ENCODE assay signal across 22 cellular contexts in the genomic region with DNA sequence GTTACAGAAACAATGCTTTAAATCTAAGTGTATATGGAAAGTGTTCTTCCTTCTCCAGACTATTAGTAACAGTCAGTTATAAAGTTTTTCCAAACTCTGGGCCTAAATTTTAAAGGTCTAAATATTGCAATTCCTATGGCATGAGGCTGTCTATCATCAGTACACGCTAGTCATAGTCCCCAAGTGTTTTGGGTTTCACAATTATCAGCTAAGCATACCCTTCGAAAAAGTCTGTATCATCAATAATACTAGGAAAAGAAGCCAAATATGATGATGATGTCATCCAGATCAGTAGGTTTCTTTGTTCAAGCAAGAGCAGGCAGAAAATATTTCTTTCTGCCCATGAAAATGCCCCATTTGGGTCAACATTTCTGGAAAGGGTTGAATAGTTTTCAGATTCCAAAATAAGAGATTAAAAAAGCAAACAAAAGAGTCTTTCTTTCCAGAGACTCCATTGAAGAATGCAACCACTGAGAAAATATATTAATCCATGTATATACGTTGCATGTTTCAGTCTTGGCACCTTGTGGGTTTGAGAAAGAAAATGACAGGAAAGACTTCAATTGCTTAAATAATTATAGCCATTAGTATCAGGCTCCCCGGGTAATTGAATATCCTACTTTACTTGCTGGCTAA.
DNase-seq lines count a peak whose midpoint lies in the region; ATAC-seq and TF ChIP-seq lines count a peak whose summit lies in the region.
"Had no signal": no experiment of that assay in that cellular context is flagged by ENCODE, and none has a peak within 500 bp of the region (broad histone marks: within the 10 kb centered on the region; RNA-seq: fewer than 3 reads in every experiment).

No MANE protein-coding gene starts in this region.

- in situ Hi-C loops in gastrocnemius medialis (cut with MboI; ENCODE audit: low sequenced_read_pairs in 4 of 4): no loop called here

- ATAC-seq in gastrocnemius medialis: no peak

- H3K27me3 ChIP-seq in adipocyte (replicated peaks; ENCODE audit: control insufficient read depth, insufficient read depth, low read length) (no peaks in the 10 kb centered on the region), gastrocnemius medialis (no peaks in the 10 kb centered on the region)
- H3K27me3 ChIP-seq: SJCRH30 had no signal

- H3K27ac Mint-ChIP-seq in immature natural killer cell: no peak overlapping the region
- H3K27ac Mint-ChIP-seq: B cell, IgD-negative memory B cell had no signal

- peaks cover 69% of the 10 kb centered on the region for H3K4me1 ChIP-seq in adipocyte (ENCODE audit: control insufficient read depth, insufficient read depth, low read length)
- H3K4me1 ChIP-seq in gastrocnemius medialis: peaks cover 65 to 66% of the 10 kb centered on the region in 2 donors

- peak overlapping the region; percentile 88 to 91 (median 89) for H3K27ac ChIP-seq in gastrocnemius medialis
- H3K27ac ChIP-seq: HL-60, RWPE1, SJCRH30 had no signal

- H3K36me3 Mint-ChIP-seq in immature natural killer cell: peaks cover 0 to 13% (median 6%) of the 10 kb centered on the region in 3 donors

- H3K9ac ChIP-seq in adipocyte (ENCODE audit: low read length): peak overlapping the region; percentile 2

- H3K9me3 Mint-ChIP-seq in immature natural killer cell: no peaks in the 10 kb centered on the region
- H3K9me3 Mint-ChIP-seq: IgD-negative memory B cell had no signal

- H3K9me3 ChIP-seq in adipocyte (ENCODE audit: control insufficient read depth, low read length): no peaks in the 10 kb centered on the region
- no peaks in the 10 kb centered on the region for H3K9me3 ChIP-seq in gastrocnemius medialis
- H3K9me3 ChIP-seq: HAP-1, SJCRH30 had no signal

- TF ChIP-seq POLR2A in gastrocnemius medialis (IDR thresholded peaks at IDR 0.05): no peak

- DNase-seq in COLO829 (ENCODE audit: low spot score): peak; percentile 53
- no peak for DNase-seq in adipocyte (ENCODE audit: low read depth)
- DNase-seq in globus pallidus (ENCODE audit: low spot score): peak; percentile 14
- DNase-seq in gastrocnemius medialis: no peak
- DNase-seq in immature natural killer cell: no peak
- no peak for DNase-seq in GM19238 (ENCODE audit: insufficient read length, low spot score)
- no peak for DNase-seq in NCI-H1105 treated with DMSO at 0.1 percent for 48 hours (lab: John Stamatoyannopoulos, UW)
- no peak for DNase-seq in medulla oblongata (ENCODE audit: extremely low spot score)
- DNase-seq: CD4-positive, CD25-positive, alpha-beta regulatory T cell; DMS53; MV-4-11; NCI-H1417 treated with DMSO at 0.1 percent for 48 hours; NCI-H2029; NCI-H2171; NCI-H446 treated with DMSO at 0.1 percent for 48 hours; NCI-H774; SJCRH30 had no signal

- intact Hi-C loops in gastrocnemius medialis (cut with DNase I; ENCODE audit: low total_unique reads): no loop called here

- no peaks in the 10 kb centered on the region for H3K27me3 Mint-ChIP-seq in immature natural killer cell (ENCODE audit: low read depth in 3 of 3)
- H3K27me3 Mint-ChIP-seq: B cell; CD4-positive, CD25-positive, alpha-beta regulatory T cell; IgD-negative memory B cell had no signal

- H3K4me3 Mint-ChIP-seq in immature natural killer cell: no peak overlapping the region
- H3K4me3 Mint-ChIP-seq: B cell, IgD-negative memory B cell had no signal

- no peak for TF ChIP-seq CTCF in gastrocnemius medialis (IDR thresholded peaks at IDR 0.05 in 4 of 5, conservative IDR thresholded peaks at IDR 0.05 in 1 of 5)

- H3K4me1 Mint-ChIP-seq in immature natural killer cell: peaks cover 10 to 57% of the 10 kb centered on the region in 2 donors

- H3K36me3 ChIP-seq in adipocyte (ENCODE audit: control insufficient read depth, insufficient read depth, low read length, severe bottlenecking) (peaks cover 21% of the 10 kb centered on the region), gastrocnemius medialis (no peaks in the 10 kb centered on the region)
- H3K36me3 ChIP-seq: HAP-1, SJCRH30 had no signal

- H3K4me3 ChIP-seq in adipocyte (ENCODE audit: low read length): no peak overlapping the region
- no peak overlapping the region for H3K4me3 ChIP-seq in gastrocnemius medialis
- H3K4me3 ChIP-seq: HAP-1, SJCRH30 had no signal

Comparison
In these comparisons a context has a peak if more than half of its experiments do, and no peak if none do; other contexts are left out.
1. DNase-seq: peak in COLO829 (single experiment) and globus pallidus (single experiment); none in adipocyte (single experiment), gastrocnemius medialis (0 of 2), immature natural killer cell (0 of 3), GM19238 (single experiment), NCI-H1105 treated with DMSO at 0.1 percent for 48 hours (single experiment) and medulla oblongata (single experiment).